In genomic region chr11:83663984-83664383, GRCh38 we compare ENCODE assay signal across 15 cellular contexts.
DNase-seq lines count a peak whose midpoint lies in the region; ATAC-seq and TF ChIP-seq lines count a peak whose summit lies in the region.
"Had no signal": no experiment of that assay in that cellular context is flagged by ENCODE, and none has a peak within 500 bp of the region (broad histone marks: within the 10 kb centered on the region; RNA-seq: fewer than 3 reads in every experiment).

No MANE protein-coding gene starts in this region.

- H3K4me3 ChIP-seq in heart left ventricle = no peak overlapping the region
- no peak overlapping the region for H3K4me3 ChIP-seq in mesendoderm (ENCODE audit: low read length)
- no peak overlapping the region for H3K4me3 ChIP-seq in osteoblast (ENCODE audit: insufficient read depth, low read length)
- H3K4me3 ChIP-seq: BLaER1, GM23338 had no signal

- H4K5ac ChIP-seq in mesendoderm (ENCODE audit: low read length) = no peak overlapping the region

- H2BK120ac ChIP-seq in mesendoderm (ENCODE audit: low read depth, low read length) = peak overlapping the region; percentile 82

- H3K9ac ChIP-seq in mesendoderm (ENCODE audit: low read length) = no peak overlapping the region
- H3K9ac ChIP-seq: BLaER1 had no signal

- H4K20me1 ChIP-seq in osteoblast (ENCODE audit: insufficient read depth, low read length) = no peaks in the 10 kb centered on the region
- H4K20me1 ChIP-seq: BLaER1 had no signal

- no peak overlapping the region for H2AFZ ChIP-seq in osteoblast (ENCODE audit: low read length)
- H2AFZ ChIP-seq: GM23338 had no signal

- H3K23ac ChIP-seq in mesendoderm (ENCODE audit: low read length) = no peak overlapping the region

- peak; percentile 73 to 80 (median 77) for ATAC-seq in heart left ventricle
- peak; percentile 68 to 74 for ATAC-seq in left cardiac atrium
- ATAC-seq: GM23338, HCT116 had no signal

- no peaks in the 10 kb centered on the region for H3K4me1 ChIP-seq in heart left ventricle
- H3K4me1 ChIP-seq in mesendoderm (ENCODE audit: control insufficient read depth, low read depth, low read length) = peaks cover 7% of the 10 kb centered on the region
- no peaks in the 10 kb centered on the region for H3K4me1 ChIP-seq in osteoblast (ENCODE audit: insufficient read depth, low read length)
- H3K4me1 ChIP-seq: BLaER1 had no signal

- no peak overlapping the region for H4K8ac ChIP-seq in mesendoderm (ENCODE audit: low read depth, low read length)

- TF ChIP-seq CTCF in heart left ventricle (IDR thresholded peaks at IDR 0.05) (no peak), osteoblast (IDR thresholded peaks at IDR 0.05; ENCODE audit: extremely low read depth, low read depth, low read length) (no peak)

- no peak overlapping the region for H3K4ac ChIP-seq in mesendoderm (ENCODE audit: low read depth, low read length)

- no peak overlapping the region for H3K18ac ChIP-seq in mesendoderm (ENCODE audit: low read length)

- DNase-seq in heart left ventricle = no peak
- no peak for DNase-seq in cardiac septum (ENCODE audit: low spot score)
- no peak for DNase-seq in left cardiac atrium
- DNase-seq in mesendoderm = no peak
- DNase-seq in osteoblast (ENCODE audit: insufficient read length, low spot score, missing footprints) = no peak
- DNase-seq in activated effector memory CD4-positive, alpha-beta T cell treated with anti-CD3 and anti-CD28 coated beads, Interleukin-2, amount 50 U/mL, for 16 hours = no peak
- DNase-seq: Calu3; CD4-positive, alpha-beta T cell; COR-L47; DMS79 treated with DMSO at 0.1 percent for 48 hours; GF-D8; H9 had no signal

- H3K4me2 ChIP-seq in mesendoderm (ENCODE audit: low read length) (no peak overlapping the region), osteoblast (ENCODE audit: insufficient read depth, low read length) (no peak overlapping the region)
- H3K4me2 ChIP-seq: BLaER1, GM23338 had no signal

- no peak overlapping the region for H3K27ac ChIP-seq in heart left ventricle
- no peak overlapping the region for H3K27ac ChIP-seq in mesendoderm (ENCODE audit: low read depth, low read length)
- no peak overlapping the region for H3K27ac ChIP-seq in osteoblast (ENCODE audit: low read depth, low read length)
- H3K27ac ChIP-seq: BLaER1 had no signal

- 73 to 91% (median 77%) methylated on average over 4 of the region's 4 CpGs for WGBS in heart left ventricle, 4 donors
- no CpG with 5 or more reads among the region's 4 CpGs for WGBS in mesendoderm (ENCODE audit: extremely low coverage, insufficient coverage, low lambda C conversion rate)

- H3K56ac ChIP-seq in mesendoderm (ENCODE audit: low read length) = no peak overlapping the region

- no peak overlapping the region for H2BK5ac ChIP-seq in mesendoderm (ENCODE audit: low read length)

- H3K27me3 ChIP-seq in heart left ventricle (no peaks in the 10 kb centered on the region), mesendoderm (ENCODE audit: insufficient read depth, low read length, poor library complexity) (no peaks in the 10 kb centered on the region), osteoblast (ENCODE audit: insufficient read depth, low read length) (no peaks in the 10 kb centered on the region)
- H3K27me3 ChIP-seq: BLaER1 had no signal

- no peaks in the 10 kb centered on the region for H3K79me2 ChIP-seq in mesendoderm (ENCODE audit: control insufficient read depth, insufficient read depth, low read length)
- H3K79me2 ChIP-seq in osteoblast (ENCODE audit: insufficient read depth, low read length) = no peaks in the 10 kb centered on the region

- H2AK5ac ChIP-seq in mesendoderm (ENCODE audit: low read length) = no peak overlapping the region

- H2BK15ac ChIP-seq in mesendoderm (replicated peaks; ENCODE audit: low read depth) = no peak overlapping the region

- intact Hi-C loops in heart left ventricle (cut with DNase I) (no loop called here), cardiac septum (cut with DNase I) (no loop called here), left cardiac atrium (cut with DNase I) (no loop called here)

- no peaks in the 10 kb centered on the region for H3K36me3 ChIP-seq in heart left ventricle
- no peaks in the 10 kb centered on the region for H3K36me3 ChIP-seq in mesendoderm (ENCODE audit: control insufficient read depth, insufficient read depth, low read length)
- no peaks in the 10 kb centered on the region for H3K36me3 ChIP-seq in osteoblast (ENCODE audit: insufficient read depth, low read length)
- H3K36me3 ChIP-seq: BLaER1 had no signal

- H3K79me1 ChIP-seq in mesendoderm (ENCODE audit: low read length) = peaks cover 2% of the 10 kb centered on the region

- TF ChIP-seq POLR2A in heart left ventricle (IDR thresholded peaks at IDR 0.05) = no peak

- H3K9me3 ChIP-seq in heart left ventricle = no peaks in the 10 kb centered on the region
- H3K9me3 ChIP-seq in osteoblast (ENCODE audit: low read depth, low read length) = no peaks in the 10 kb centered on the region
- H3K9me3 ChIP-seq: BLaER1 had no signal
